In the genomic region with DNA sequence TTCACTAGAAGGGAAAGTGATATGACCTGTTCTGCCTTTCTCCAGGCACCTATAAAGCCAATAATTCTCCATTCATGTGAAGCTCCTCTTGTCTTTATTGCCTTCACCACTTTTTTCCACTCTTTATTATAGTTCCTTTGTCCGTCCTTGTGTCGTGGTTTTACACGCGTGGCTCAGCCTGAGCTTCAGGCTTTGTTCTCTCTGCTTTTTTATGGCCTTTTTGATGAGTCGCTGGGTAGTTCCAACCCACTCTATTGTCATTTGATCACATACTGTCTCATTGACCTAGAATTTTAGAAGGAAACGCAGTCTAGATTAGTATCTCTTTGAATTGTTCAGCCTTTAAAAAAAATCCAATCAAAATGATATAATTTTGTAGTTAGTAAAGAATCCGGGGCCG, we compare ENCODE assay signal across 2 cellular contexts.
TF ChIP-seq lines count a peak whose summit lies in the region.

No MANE protein-coding gene starts in this region.

TF ChIP-seq in GM23338, 12 proteins besides CTCF, POLR2A, EP300 and RAD21 (continued from another document and continues in another):
- TF ChIP-seq, protein P1, sequence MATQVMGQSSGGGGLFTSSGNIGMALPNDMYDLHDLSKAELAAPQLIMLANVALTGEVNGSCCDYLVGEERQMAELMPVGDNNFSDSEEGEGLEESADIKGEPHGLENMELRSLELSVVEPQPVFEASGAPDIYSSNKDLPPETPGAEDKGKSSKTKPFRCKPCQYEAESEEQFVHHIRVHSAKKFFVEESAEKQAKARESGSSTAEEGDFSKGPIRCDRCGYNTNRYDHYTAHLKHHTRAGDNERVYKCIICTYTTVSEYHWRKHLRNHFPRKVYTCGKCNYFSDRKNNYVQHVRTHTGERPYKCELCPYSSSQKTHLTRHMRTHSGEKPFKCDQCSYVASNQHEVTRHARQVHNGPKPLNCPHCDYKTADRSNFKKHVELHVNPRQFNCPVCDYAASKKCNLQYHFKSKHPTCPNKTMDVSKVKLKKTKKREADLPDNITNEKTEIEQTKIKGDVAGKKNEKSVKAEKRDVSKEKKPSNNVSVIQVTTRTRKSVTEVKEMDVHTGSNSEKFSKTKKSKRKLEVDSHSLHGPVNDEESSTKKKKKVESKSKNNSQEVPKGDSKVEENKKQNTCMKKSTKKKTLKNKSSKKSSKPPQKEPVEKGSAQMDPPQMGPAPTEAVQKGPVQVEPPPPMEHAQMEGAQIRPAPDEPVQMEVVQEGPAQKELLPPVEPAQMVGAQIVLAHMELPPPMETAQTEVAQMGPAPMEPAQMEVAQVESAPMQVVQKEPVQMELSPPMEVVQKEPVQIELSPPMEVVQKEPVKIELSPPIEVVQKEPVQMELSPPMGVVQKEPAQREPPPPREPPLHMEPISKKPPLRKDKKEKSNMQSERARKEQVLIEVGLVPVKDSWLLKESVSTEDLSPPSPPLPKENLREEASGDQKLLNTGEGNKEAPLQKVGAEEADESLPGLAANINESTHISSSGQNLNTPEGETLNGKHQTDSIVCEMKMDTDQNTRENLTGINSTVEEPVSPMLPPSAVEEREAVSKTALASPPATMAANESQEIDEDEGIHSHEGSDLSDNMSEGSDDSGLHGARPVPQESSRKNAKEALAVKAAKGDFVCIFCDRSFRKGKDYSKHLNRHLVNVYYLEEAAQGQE (IDR thresholded peaks at IDR 0.05; ENCODE audit: unreplicated experiment): no peak
- TF ChIP-seq, protein P2, sequence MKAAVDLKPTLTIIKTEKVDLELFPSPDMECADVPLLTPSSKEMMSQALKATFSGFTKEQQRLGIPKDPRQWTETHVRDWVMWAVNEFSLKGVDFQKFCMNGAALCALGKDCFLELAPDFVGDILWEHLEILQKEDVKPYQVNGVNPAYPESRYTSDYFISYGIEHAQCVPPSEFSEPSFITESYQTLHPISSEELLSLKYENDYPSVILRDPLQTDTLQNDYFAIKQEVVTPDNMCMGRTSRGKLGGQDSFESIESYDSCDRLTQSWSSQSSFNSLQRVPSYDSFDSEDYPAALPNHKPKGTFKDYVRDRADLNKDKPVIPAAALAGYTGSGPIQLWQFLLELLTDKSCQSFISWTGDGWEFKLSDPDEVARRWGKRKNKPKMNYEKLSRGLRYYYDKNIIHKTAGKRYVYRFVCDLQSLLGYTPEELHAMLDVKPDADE (IDR thresholded peaks at IDR 0.05): no peak
- TF ChIP-seq EZH2phosphoT487 (IDR thresholded peaks at IDR 0.05; ENCODE audit: unreplicated experiment): no peak
- no peak for TF ChIP-seq ZNF114 (CRISPR knock-in tag; IDR thresholded peaks at IDR 0.05)
- TF ChIP-seq, protein P3, sequence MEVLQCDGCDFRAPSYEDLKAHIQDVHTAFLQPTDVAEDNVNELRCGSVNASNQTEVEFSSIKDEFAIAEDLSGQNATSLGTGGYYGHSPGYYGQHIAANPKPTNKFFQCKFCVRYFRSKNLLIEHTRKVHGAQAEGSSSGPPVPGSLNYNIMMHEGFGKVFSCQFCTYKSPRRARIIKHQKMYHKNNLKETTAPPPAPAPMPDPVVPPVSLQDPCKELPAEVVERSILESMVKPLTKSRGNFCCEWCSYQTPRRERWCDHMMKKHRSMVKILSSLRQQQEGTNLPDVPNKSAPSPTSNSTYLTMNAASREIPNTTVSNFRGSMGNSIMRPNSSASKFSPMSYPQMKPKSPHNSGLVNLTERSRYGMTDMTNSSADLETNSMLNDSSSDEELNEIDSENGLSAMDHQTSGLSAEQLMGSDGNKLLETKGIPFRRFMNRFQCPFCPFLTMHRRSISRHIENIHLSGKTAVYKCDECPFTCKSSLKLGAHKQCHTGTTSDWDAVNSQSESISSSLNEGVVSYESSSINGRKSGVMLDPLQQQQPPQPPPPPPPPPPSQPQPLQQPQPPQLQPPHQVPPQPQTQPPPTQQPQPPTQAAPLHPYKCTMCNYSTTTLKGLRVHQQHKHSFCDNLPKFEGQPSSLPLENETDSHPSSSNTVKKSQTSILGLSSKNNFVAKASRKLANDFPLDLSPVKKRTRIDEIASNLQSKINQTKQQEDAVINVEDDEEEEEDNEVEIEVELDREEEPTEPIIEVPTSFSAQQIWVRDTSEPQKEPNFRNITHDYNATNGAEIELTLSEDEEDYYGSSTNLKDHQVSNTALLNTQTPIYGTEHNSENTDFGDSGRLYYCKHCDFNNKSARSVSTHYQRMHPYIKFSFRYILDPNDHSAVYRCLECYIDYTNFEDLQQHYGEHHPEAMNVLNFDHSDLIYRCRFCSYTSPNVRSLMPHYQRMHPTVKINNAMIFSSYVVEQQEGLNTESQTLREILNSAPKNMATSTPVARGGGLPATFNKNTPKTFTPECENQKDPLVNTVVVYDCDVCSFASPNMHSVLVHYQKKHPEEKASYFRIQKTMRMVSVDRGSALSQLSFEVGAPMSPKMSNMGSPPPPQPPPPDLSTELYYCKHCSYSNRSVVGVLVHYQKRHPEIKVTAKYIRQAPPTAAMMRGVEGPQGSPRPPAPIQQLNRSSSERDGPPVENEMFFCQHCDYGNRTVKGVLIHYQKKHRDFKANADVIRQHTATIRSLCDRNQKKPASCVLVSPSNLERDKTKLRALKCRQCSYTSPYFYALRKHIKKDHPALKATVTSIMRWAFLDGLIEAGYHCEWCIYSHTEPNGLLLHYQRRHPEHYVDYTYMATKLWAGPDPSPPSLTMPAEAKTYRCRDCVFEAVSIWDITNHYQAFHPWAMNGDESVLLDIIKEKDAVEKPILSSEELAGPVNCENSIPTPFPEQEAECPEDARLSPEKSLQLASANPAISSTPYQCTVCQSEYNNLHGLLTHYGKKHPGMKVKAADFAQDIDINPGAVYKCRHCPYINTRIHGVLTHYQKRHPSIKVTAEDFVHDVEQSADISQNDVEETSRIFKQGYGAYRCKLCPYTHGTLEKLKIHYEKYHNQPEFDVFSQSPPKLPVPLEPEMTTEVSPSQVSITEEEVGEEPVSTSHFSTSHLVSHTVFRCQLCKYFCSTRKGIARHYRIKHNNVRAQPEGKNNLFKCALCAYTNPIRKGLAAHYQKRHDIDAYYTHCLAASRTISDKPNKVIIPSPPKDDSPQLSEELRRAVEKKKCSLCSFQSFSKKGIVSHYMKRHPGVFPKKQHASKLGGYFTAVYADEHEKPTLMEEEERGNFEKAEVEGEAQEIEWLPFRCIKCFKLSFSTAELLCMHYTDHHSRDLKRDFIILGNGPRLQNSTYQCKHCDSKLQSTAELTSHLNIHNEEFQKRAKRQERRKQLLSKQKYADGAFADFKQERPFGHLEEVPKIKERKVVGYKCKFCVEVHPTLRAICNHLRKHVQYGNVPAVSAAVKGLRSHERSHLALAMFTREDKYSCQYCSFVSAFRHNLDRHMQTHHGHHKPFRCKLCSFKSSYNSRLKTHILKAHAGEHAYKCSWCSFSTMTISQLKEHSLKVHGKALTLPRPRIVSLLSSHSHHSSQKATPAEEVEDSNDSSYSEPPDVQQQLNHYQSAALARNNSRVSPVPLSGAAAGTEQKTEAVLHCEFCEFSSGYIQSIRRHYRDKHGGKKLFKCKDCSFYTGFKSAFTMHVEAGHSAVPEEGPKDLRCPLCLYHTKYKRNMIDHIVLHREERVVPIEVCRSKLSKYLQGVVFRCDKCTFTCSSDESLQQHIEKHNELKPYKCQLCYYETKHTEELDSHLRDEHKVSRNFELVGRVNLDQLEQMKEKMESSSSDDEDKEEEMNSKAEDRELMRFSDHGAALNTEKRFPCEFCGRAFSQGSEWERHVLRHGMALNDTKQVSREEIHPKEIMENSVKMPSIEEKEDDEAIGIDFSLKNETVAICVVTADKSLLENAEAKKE (CRISPR knock-in tag; IDR thresholded peaks at IDR 0.05): no peak
- TF ChIP-seq ZNF331 (CRISPR knock-in tag; IDR thresholded peaks at IDR 0.05; ENCODE audit: low read depth): no peak
- no peak for TF ChIP-seq JUNB (IDR thresholded peaks at IDR 0.05; ENCODE audit: unreplicated experiment)
- TF ChIP-seq EZH2 (IDR thresholded peaks at IDR 0.05; ENCODE audit: low read depth, unreplicated experiment): no peak
- TF ChIP-seq POLR2AphosphoS5 (IDR thresholded peaks at IDR 0.05; ENCODE audit: low read depth): no peak
- no peak for TF ChIP-seq CREB1 (CRISPR knock-in tag; IDR thresholded peaks at IDR 0.05; ENCODE audit: low read depth)

TF ChIP-seq in IMR-90, 13 proteins besides CTCF, POLR2A, EP300 and RAD21 (continued from another document):
- TF ChIP-seq NFE2L2 (IDR thresholded peaks at IDR 0.05; ENCODE audit: low read depth, low read length) (no peak), BHLHE40 (IDR thresholded peaks at IDR 0.05; ENCODE audit: low read depth, low read length) (no peak), MXI1 (IDR thresholded peaks at IDR 0.05; ENCODE audit: borderline replicate concordance, low read depth, low read length) (no peak)
